8 cellular contexts compared by ENCODE assay signal in the genomic region with DNA sequence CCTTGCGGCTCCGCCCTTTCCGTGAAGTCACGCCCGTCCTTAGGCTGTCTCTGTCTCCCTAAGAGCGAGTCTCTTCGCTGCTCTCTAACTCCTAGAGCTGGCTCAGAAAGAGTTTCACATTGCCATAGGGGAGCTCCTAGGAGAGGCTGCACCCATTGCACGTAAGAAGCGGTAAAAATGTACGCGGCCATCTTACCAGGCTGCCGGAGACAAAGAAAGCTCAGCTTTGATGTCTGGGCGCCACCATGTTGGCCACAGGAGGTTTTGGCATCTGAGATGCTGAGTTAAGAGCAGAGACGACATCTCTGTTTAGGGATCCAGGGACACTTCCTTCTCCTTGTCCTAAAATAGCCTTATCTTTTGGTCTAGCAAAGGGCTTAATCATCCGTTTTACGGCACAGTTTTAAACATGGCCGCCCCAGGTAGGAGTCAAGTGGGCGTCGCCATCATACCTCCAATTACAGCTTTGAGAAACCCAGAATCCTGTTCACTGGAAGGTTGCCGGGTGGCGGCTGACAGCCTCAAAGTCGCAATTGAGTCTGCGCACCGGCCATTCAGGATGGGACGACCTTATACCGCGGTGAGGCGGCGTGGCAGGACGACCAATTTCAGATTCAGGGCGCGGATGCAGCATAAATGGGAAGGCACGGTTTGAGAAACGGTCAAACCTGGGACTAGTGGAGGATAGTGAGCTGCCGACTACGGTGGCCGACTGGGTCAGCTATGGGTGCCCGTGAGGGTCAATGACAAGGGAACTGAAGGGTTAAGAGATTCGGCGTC.
A peak's percentile ranks its signal among the peaks of the same experiment; 100 is the strongest.
DNase-seq lines count a peak whose midpoint lies in the region; ATAC-seq lines count a peak whose summit lies in the region.

A gene (plus strand): TSS at position 553 of the 780 bp plus-strand sequence. CDS start 16,501 bp downstream, outside the sequence.

- DNase-seq in SIG-M5 treated with dmso at 0.1 percent for 504 hours (lab: John Stamatoyannopoulos, UW; ENCODE audit: unreplicated experiment): peak; percentile 21
- no peak for DNase-seq in SIG-M5 (lab: John Stamatoyannopoulos, UW)
- DNase-seq in NCI-H1930 (lab: John Stamatoyannopoulos, UW): peak; percentile 80 to 86
- DNase-seq in activated CD4-positive, alpha-beta T cell treated with anti-CD3 and anti-CD28 coated beads for 1 hour: peak; percentile 78
- peak; percentile 82 for DNase-seq in stimulated activated CD4-positive, alpha-beta T cell treated with anti-CD3 and anti-CD28 coated beads, Interleukin-15, amount 100 ng/mL, for 24 hours

- no peak for ATAC-seq in HG02884 (IDR thresholded peaks at IDR 0.05; ENCODE audit: unreplicated experiment)

- H3K27ac ChIP-seq in cingulate gyrus (ENCODE audit: low read depth, low read length) (peak within 1 kb of the TSS; percentile 97), layer of hippocampus (ENCODE audit: low read depth, low read length) (peak within 1 kb of the TSS; percentile 83)

- no peaks in the 10 kb centered on the region for H3K27me3 ChIP-seq in layer of hippocampus (ENCODE audit: control insufficient read depth, insufficient read depth, low read length)
